12 cellular contexts compared by ENCODE assay signal in genomic region chr3:134423153-134423552, GRCh38. TPM values are rescaled to one million over a fixed set of nuclear protein-coding genes. Genes with fewer than 3 reads are reported as not detected.
DNase-seq lines count a peak whose midpoint lies in the region; ATAC-seq and TF ChIP-seq lines count a peak whose summit lies in the region.
"Had no signal": no experiment of that assay in that cellular context is flagged by ENCODE, and none has a peak within 500 bp of the region (broad histone marks: within the 10 kb centered on the region; RNA-seq: fewer than 3 reads in every experiment).

No MANE protein-coding gene starts in this region.

- DNase-seq in DMS 273 (lab: John Stamatoyannopoulos, UW; ENCODE audit: unreplicated experiment) (peak; percentile 98), MG63 (peak; percentile 41), RPMI7951 (ENCODE audit: low read depth) (peak; percentile 89), glomerular visceral epithelial cell (ENCODE audit: extremely low spot score) (peak; percentile 42), HFFc6 (no peak)
- no peak for DNase-seq in activated naive CD4-positive, alpha-beta T cell treated with anti-CD3 and anti-CD28 coated beads, Interleukin-2, amount 50 U/mL, for 72 hours (ENCODE audit: low spot score in 2 of 2)
- DNase-seq: gastrocnemius medialis, right lobe of liver had no signal

- no peak overlapping the region for H3K4me3 Mint-ChIP-seq in HFFc6
- H3K4me3 Mint-ChIP-seq: T-helper 2 cell treated with Interferon-gamma antibody and Interleukin-4, amounts not matched to agents 5 μg/mL and 100 μg/mL, for 36 hours had no signal

- TF ChIP-seq CTCF in HFFc6 (IDR thresholded peaks at IDR 0.05), result no peak

- no peak overlapping the region for H3K27ac Mint-ChIP-seq in HFFc6
- peak overlapping the region in 1 of 2 donors; percentile 76 for H3K27ac Mint-ChIP-seq in activated naive CD4-positive, alpha-beta T cell treated with anti-CD3 and anti-CD28 coated beads, Interleukin-2, amount 50 U/mL, for 72 hours
- H3K27ac Mint-ChIP-seq: T-helper 2 cell treated with Interferon-gamma antibody and Interleukin-4, amounts not matched to agents 5 μg/mL and 100 μg/mL, for 36 hours had no signal

- peaks cover 32% of the 10 kb centered on the region for H3K4me1 Mint-ChIP-seq in HFFc6 (ENCODE audit: low read depth)

- no peaks in the 10 kb centered on the region for H3K9me3 ChIP-seq in MG63
- H3K9me3 ChIP-seq: breast epithelium, gastrocnemius medialis, right lobe of liver had no signal

- no peaks in the 10 kb centered on the region for H3K9me3 Mint-ChIP-seq in HFFc6
- no peaks in the 10 kb centered on the region for H3K9me3 Mint-ChIP-seq in activated naive CD4-positive, alpha-beta T cell treated with anti-CD3 and anti-CD28 coated beads, Interleukin-2, amount 50 U/mL, for 72 hours
- H3K9me3 Mint-ChIP-seq: T-helper 2 cell treated with Interferon-gamma antibody and Interleukin-4, amounts not matched to agents 5 μg/mL and 100 μg/mL, for 36 hours had no signal

- peaks cover 2% of the 10 kb centered on the region for H3K27me3 Mint-ChIP-seq in HFFc6 (ENCODE audit: insufficient read depth)

- ATAC-seq in GM18868 (IDR thresholded peaks at IDR 0.05; ENCODE audit: unreplicated experiment) (no peak), HG02571 (IDR thresholded peaks at IDR 0.05; ENCODE audit: unreplicated experiment) (no peak)
- no peak for ATAC-seq in activated naive CD4-positive, alpha-beta T cell treated with anti-CD3 and anti-CD28 coated beads, Interleukin-2, amount 50 U/mL, for 72 hours
- ATAC-seq: gastrocnemius medialis had no signal

- no peaks in the 10 kb centered on the region for H3K36me3 Mint-ChIP-seq in HFFc6 (ENCODE audit: low read depth)
- no peaks in the 10 kb centered on the region for H3K36me3 Mint-ChIP-seq in activated naive CD4-positive, alpha-beta T cell treated with anti-CD3 and anti-CD28 coated beads, Interleukin-2, amount 50 U/mL, for 72 hours

- H3K36me3 ChIP-seq in MG63, result no peaks in the 10 kb centered on the region
- H3K36me3 ChIP-seq: breast epithelium, gastrocnemius medialis, right lobe of liver had no signal

- no peak overlapping the region for H3K4me3 ChIP-seq in MG63
- H3K4me3 ChIP-seq: breast epithelium, gastrocnemius medialis, right lobe of liver had no signal

- H3K27me3 ChIP-seq in MG63, result no peaks in the 10 kb centered on the region
- H3K27me3 ChIP-seq: breast epithelium, gastrocnemius medialis, right lobe of liver had no signal

RNA-seq across cellular contexts. Expression of gene AMOTL2, which starts 48.9 kb away (rescaled TPM):
- 172 and 180 TPM in 2 replicates for total RNA-seq in MG63 (2014; rRNA removed; shearing (Covaris generic); ENCODE audit: low replicate concordance)
- total RNA-seq in RPMI7951 (2014; rRNA removed; shearing (Covaris generic)), result 13.1 and 15.1 TPM in 2 replicates
- 100 to 1,000 TPM; 244 to 311 (median 274) TPM for total RNA-seq in HFFc6 (2021; fragmentation: NEBNext Ultra II Directional; extraction: Animal tissue kit (Norgen Biotek cat#: 25700))
- under 1 TPM in 1 of 2 donors, not detected in 1; 0.64 TPM for total RNA-seq in activated naive CD4-positive, alpha-beta T cell treated with anti-CD3 and anti-CD28 coated beads, Interleukin-2, amount 50 U/mL, for 72 hours

Comparison
In these comparisons a context has a peak if more than half of its experiments do, and no peak if none do; other contexts are left out.
1. DNase-seq: peak in DMS 273 (single experiment), MG63 (single experiment), RPMI7951 (single experiment) and glomerular visceral epithelial cell (single experiment); none in HFFc6 (single experiment) and activated naive CD4-positive, alpha-beta T cell treated with anti-CD3 and anti-CD28 coated beads, Interleukin-2, amount 50 U/mL, for 72 hours (0 of 2).
2. RNA of gene AMOTL2, which starts 48.9 kb away (total RNA-seq): 244 to 311 TPM in HFFc6 and 172 to 180 TPM in MG63; 13.1 to 15.1 TPM in RPMI7951 and 0.64 TPM in activated naive CD4-positive, alpha-beta T cell treated with anti-CD3 and anti-CD28 coated beads, Interleukin-2, amount 50 U/mL, for 72 hours; every median in the first group is over 10 times any median in the second.